11 cellular contexts compared by ENCODE assay signal in the genomic region with DNA sequence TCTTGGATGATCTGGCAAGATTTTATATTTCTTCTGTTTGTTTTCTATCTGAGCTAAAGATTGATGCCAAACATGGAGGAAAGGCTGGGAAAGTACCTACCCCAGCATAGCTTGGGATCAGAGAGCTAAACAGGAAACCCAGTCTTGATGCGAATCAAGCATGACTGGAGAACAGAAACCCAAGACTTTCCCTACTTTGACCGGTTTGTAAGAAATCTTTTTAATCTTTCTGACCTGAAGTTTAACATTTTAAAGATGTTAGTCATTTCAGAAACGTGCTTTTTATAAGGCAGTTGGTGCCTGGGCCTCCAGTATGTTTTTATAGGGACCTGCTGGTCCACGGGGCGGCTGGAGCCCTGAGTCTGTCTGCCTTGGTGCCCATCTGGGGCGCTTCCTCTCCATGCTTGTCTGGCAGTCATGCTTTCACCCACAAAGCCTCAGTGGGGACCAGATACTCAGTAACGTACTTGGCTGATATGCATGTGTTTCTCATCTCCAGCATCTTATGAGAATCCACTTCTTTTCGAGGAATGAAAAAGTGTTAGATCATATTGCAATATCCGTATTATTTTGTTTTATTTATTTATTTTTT.
DNase-seq lines count a peak whose midpoint lies in the region; ATAC-seq and TF ChIP-seq lines count a peak whose summit lies in the region.
"Had no signal": no experiment of that assay in that cellular context is flagged by ENCODE, and none has a peak within 500 bp of the region (broad histone marks: within the 10 kb centered on the region; RNA-seq: fewer than 3 reads in every experiment).

No MANE protein-coding gene starts in this region.

- peaks cover 23% of the 10 kb centered on the region for H3K4me1 Mint-ChIP-seq in T-helper 1 cell treated with Interleukin-12 subunit alpha and Interleukin-12 subunit beta and Interleukin-4 antibody, amounts not matched to agents 30 μg/mL and 1 μg/mL, for 36 hours (ENCODE audit: low read depth)

- H3K27me3 Mint-ChIP-seq in T-helper 1 cell treated with Interleukin-12 subunit alpha and Interleukin-12 subunit beta and Interleukin-4 antibody, amounts not matched to agents 30 μg/mL and 1 μg/mL, for 36 hours (ENCODE audit: low read depth) = peaks cover 8% of the 10 kb centered on the region

- dilution Hi-C loops in mammary epithelial cell (cut with HindIII; ENCODE audit: low sequenced_read_pairs) = no loop called here

- DNase-seq in AG09319 (ENCODE audit: extremely low read depth, low read depth) = peak; percentile 18
- DNase-seq in NCI-H1417 treated with DMSO at 0.1 percent for 48 hours (lab: John Stamatoyannopoulos, UW) = no peak
- DNase-seq in right cardiac atrium = no peak
- no peak for DNase-seq in dorsolateral prefrontal cortex
- DNase-seq in mammary epithelial cell = no peak
- DNase-seq: left ventricle myocardium inferior, NCI-H510A treated with DMSO at 0.1 percent for 48 hours had no signal

- no peak overlapping the region for H3K27ac ChIP-seq in right cardiac atrium (ENCODE audit: low read length)
- no peak overlapping the region for H3K27ac ChIP-seq in dorsolateral prefrontal cortex
- no peak overlapping the region for H3K27ac ChIP-seq in mammary epithelial cell (ENCODE audit: insufficient read depth, low read depth, low read length)
- H3K27ac ChIP-seq: left ventricle myocardium inferior, skin epidermis had no signal

- no peaks in the 10 kb centered on the region for H3K36me3 Mint-ChIP-seq in T-helper 1 cell treated with Interleukin-12 subunit alpha and Interleukin-12 subunit beta and Interleukin-4 antibody, amounts not matched to agents 30 μg/mL and 1 μg/mL, for 36 hours (ENCODE audit: low read depth)

- H3K4me1 ChIP-seq in right cardiac atrium (ENCODE audit: control insufficient read depth, insufficient read depth, low read length) = no peaks in the 10 kb centered on the region
- no peaks in the 10 kb centered on the region for H3K4me1 ChIP-seq in mammary epithelial cell (ENCODE audit: insufficient read depth, low read length)
- H3K4me1 ChIP-seq: left ventricle myocardium inferior had no signal

- WGBS in right cardiac atrium = 90% methylated on average over 9 of the region's 9 CpGs
- 96% methylated on average over 9 of the region's 9 CpGs for WGBS in mammary epithelial cell (ENCODE audit: low coverage, missing lambda C conversion rate)

- ATAC-seq in GM18858 (IDR thresholded peaks at IDR 0.05; ENCODE audit: unreplicated experiment) (peak; percentile 71), HG02623 (IDR thresholded peaks at IDR 0.05; ENCODE audit: unreplicated experiment) (peak; percentile 95), right cardiac atrium (no peak)

- CTCF ChIA-PET in mammary epithelial cell (lab: Charles Lee; ENCODE audit: low non-redundant PET) = no interaction called here

- H3K36me3 ChIP-seq in mammary epithelial cell (ENCODE audit: insufficient read depth, low read length) = no peaks in the 10 kb centered on the region
- H3K36me3 ChIP-seq: left ventricle myocardium inferior had no signal

- no peaks in the 10 kb centered on the region for H4K20me1 ChIP-seq in mammary epithelial cell (ENCODE audit: insufficient read depth, low read length)

- H3K4me2 ChIP-seq in mammary epithelial cell (ENCODE audit: insufficient read depth, low read depth, low read length) = no peak overlapping the region

- peak overlapping the region; percentile 70 for H3K4me3 Mint-ChIP-seq in T-helper 1 cell treated with Interleukin-12 subunit alpha and Interleukin-12 subunit beta and Interleukin-4 antibody, amounts not matched to agents 30 μg/mL and 1 μg/mL, for 36 hours

- no peak for TF ChIP-seq CTCF in AG09319 (IDR thresholded peaks at IDR 0.05; ENCODE audit: low read depth, low read length)
- no peak for TF ChIP-seq CTCF in dorsolateral prefrontal cortex (IDR thresholded peaks at IDR 0.05 in 54 of 56, conservative IDR thresholded peaks at IDR 0.05 in 2 of 56; ENCODE audit: low read depth in 1 of 56, partially characterized antibody in 56 of 56)
- TF ChIP-seq CTCF in mammary epithelial cell (conservative IDR thresholded peaks at IDR 0.05 in 1 of 2, IDR thresholded peaks at IDR 0.05 in 1 of 2; ENCODE audit: extremely low read depth in 1 of 2, insufficient read depth in 1 of 2, low read depth in 1 of 2, low read length in 2 of 2) = no peak

- H3K9me3 ChIP-seq in right cardiac atrium (ENCODE audit: control insufficient read depth, low read length) (no peaks in the 10 kb centered on the region), mammary epithelial cell (replicated peaks; ENCODE audit: insufficient read depth, low read length) (no peaks in the 10 kb centered on the region)
- H3K9me3 ChIP-seq: left ventricle myocardium inferior had no signal

- no TSS peak for BruUV-seq in mammary epithelial cell (replicated peaks; lab: Mats Ljungman, UMichigan)

- in situ Hi-C loops in mammary epithelial cell (cut with MboI; ENCODE audit: low sequenced_read_pairs in 2 of 2) = no loop called here

- H3K79me2 ChIP-seq in mammary epithelial cell (ENCODE audit: insufficient read depth, low read length) = no peaks in the 10 kb centered on the region

- no peak overlapping the region for H2AFZ ChIP-seq in mammary epithelial cell (ENCODE audit: low read depth, low read length)

- H3K4me3 ChIP-seq in right cardiac atrium (ENCODE audit: low read length) (no peak overlapping the region), dorsolateral prefrontal cortex (no peak overlapping the region), mammary epithelial cell (replicated peaks in 1 of 3; ENCODE audit: insufficient read depth in 1 of 3, low read depth in 2 of 3, low read length in 3 of 3) (no peak overlapping the region)
- H3K4me3 ChIP-seq: left ventricle myocardium inferior, skin epidermis had no signal

- intact Hi-C loops in right cardiac atrium (cut with DNase I) = no loop called here
- intact Hi-C loops in dorsolateral prefrontal cortex (cut with DNase I) = no loop called here
- intact Hi-C loops in mammary epithelial cell (cut with micrococcal nuclease) = no loop called here

- H3K27ac Mint-ChIP-seq in T-helper 1 cell treated with Interleukin-12 subunit alpha and Interleukin-12 subunit beta and Interleukin-4 antibody, amounts not matched to agents 30 μg/mL and 1 μg/mL, for 36 hours = peak overlapping the region; percentile 79

- H3K27me3 ChIP-seq in right cardiac atrium (ENCODE audit: control insufficient read depth, insufficient read depth) (no peaks in the 10 kb centered on the region), dorsolateral prefrontal cortex (no peaks in the 10 kb centered on the region), mammary epithelial cell (ENCODE audit: insufficient read depth, low read length) (no peaks in the 10 kb centered on the region)

- no peaks in the 10 kb centered on the region for H3K9me3 Mint-ChIP-seq in T-helper 1 cell treated with Interleukin-12 subunit alpha and Interleukin-12 subunit beta and Interleukin-4 antibody, amounts not matched to agents 30 μg/mL and 1 μg/mL, for 36 hours

- no peak overlapping the region for H3K9ac ChIP-seq in mammary epithelial cell (ENCODE audit: insufficient read depth, low read length)

Comparison
In these comparisons a context has a peak if more than half of its experiments do, and no peak if none do; other contexts are left out.
1. ATAC-seq: peak in GM18858 (single experiment) and HG02623 (single experiment); none in right cardiac atrium (0 of 2).